8 cellular contexts compared by ENCODE assay signal in genomic region chr12:71438670-71439361, GRCh38. TPM values are rescaled to one million over a fixed set of nuclear protein-coding genes. Genes with fewer than 3 reads are reported as not detected.
DNase-seq lines count a peak whose midpoint lies in the region; ATAC-seq and TF ChIP-seq lines count a peak whose summit lies in the region.

No MANE protein-coding gene starts in this region.

- peaks cover 4 to 7% of the 10 kb centered on the region in 2 experiments for H3K9me3 ChIP-seq in CD4-positive, CD25-positive, alpha-beta regulatory T cell (ENCODE audit: control insufficient read depth in 2 of 2, low read length in 2 of 2)
- peaks cover 6% of the 10 kb centered on the region for H3K9me3 ChIP-seq in IMR-90 (ENCODE audit: control insufficient read depth, insufficient read depth, low read length)
- peaks cover 4% of the 10 kb centered on the region for H3K9me3 ChIP-seq in mammary epithelial cell (replicated peaks; ENCODE audit: insufficient read depth, low read length)
- peaks cover 27% of the 10 kb centered on the region for H3K9me3 ChIP-seq in mesodermal cell (ENCODE audit: control insufficient read depth, low read length)

- H3K27me3 Mint-ChIP-seq in CD4-positive, CD25-positive, alpha-beta regulatory T cell: peaks cover 69% of the 10 kb centered on the region

- H2AK5ac ChIP-seq in IMR-90 (ENCODE audit: low read depth, low read length): no peak overlapping the region

- TF ChIP-seq RAD21 in IMR-90 (IDR thresholded peaks at IDR 0.05; ENCODE audit: low read length): no peak

- TF ChIP-seq POLR2A in IMR-90 (IDR thresholded peaks at IDR 0.05; ENCODE audit: low read depth, low read length): no peak

- H3K79me2 ChIP-seq in mammary epithelial cell (ENCODE audit: insufficient read depth, low read length): no peaks in the 10 kb centered on the region

- H3K56ac ChIP-seq in IMR-90 (ENCODE audit: extremely low read depth, insufficient read depth, low read length): no peak overlapping the region

- DNase-seq in CD4-positive, CD25-positive, alpha-beta regulatory T cell: no peak
- DNase-seq in IMR-90 (no peak), mammary epithelial cell (no peak), GOT3 (lab: John Stamatoyannopoulos, UW) (no peak)

- intact Hi-C loops in IMR-90 (cut with micrococcal nuclease): no loop called here
- intact Hi-C loops in mammary epithelial cell (cut with micrococcal nuclease): loop anchor here (5.0 kb wide), 1 partner anchor 103 kb away; no protein-coding TSS in a partner anchor

- no peak overlapping the region for H3K27ac ChIP-seq in CD4-positive, CD25-positive, alpha-beta regulatory T cell (ENCODE audit: insufficient read depth, low read length, poor library complexity, severe bottlenecking)
- no peak overlapping the region for H3K27ac ChIP-seq in IMR-90 (ENCODE audit: insufficient read depth, low read length)
- no peak overlapping the region for H3K27ac ChIP-seq in mammary epithelial cell (ENCODE audit: insufficient read depth, low read depth, low read length)
- H3K27ac ChIP-seq in mesodermal cell (ENCODE audit: low read depth, low read length, severe bottlenecking): peak overlapping the region; percentile 25

- no TSS peak for BruUV-seq in IMR-90 (replicated peaks; lab: Mats Ljungman, UMichigan)
- no TSS peak for BruUV-seq in mammary epithelial cell (replicated peaks; lab: Mats Ljungman, UMichigan)

- no peak overlapping the region for H4K8ac ChIP-seq in IMR-90 (ENCODE audit: low read depth in 2 of 2, low read length in 2 of 2)

- peaks cover 24% of the 10 kb centered on the region for H3K4me1 ChIP-seq in CD4-positive, CD25-positive, alpha-beta regulatory T cell (ENCODE audit: control insufficient read depth, insufficient read depth, low read length, poor library complexity, severe bottlenecking)
- H3K4me1 ChIP-seq in IMR-90 (ENCODE audit: control insufficient read depth, insufficient read depth, low read length) (no peaks in the 10 kb centered on the region), mammary epithelial cell (ENCODE audit: insufficient read depth, low read length) (peaks cover 11% of the 10 kb centered on the region), mesodermal cell (ENCODE audit: control insufficient read depth, insufficient read depth, low read length, poor library complexity, severe bottlenecking) (peaks cover 12% of the 10 kb centered on the region)

- H3K9me3 Mint-ChIP-seq in CD4-positive, CD25-positive, alpha-beta regulatory T cell: peaks cover 0 to 29% (median 11%) of the 10 kb centered on the region in 7 donors

- 0% methylated on average over 5 of the region's 17 CpGs; no CpG with 5 or more reads in 1 of the 2 experiments for WGBS in IMR-90 (ENCODE audit: extremely low coverage in 2 of 2, insufficient read length in 1 of 2), 2 experiments
- WGBS in mammary epithelial cell (ENCODE audit: low coverage, missing lambda C conversion rate): 12% methylated on average over 17 of the region's 17 CpGs
- 0 to 4% methylated on average over 9 to 10 of the region's 17 CpGs for whole genome bisulfite sequencing in mesodermal cell (ENCODE audit: insufficient coverage in 2 of 2), 2 experiments

- H3K36me3 ChIP-seq in CD4-positive, CD25-positive, alpha-beta regulatory T cell (ENCODE audit: control insufficient read depth, insufficient read depth, low read length): no peaks in the 10 kb centered on the region
- no peaks in the 10 kb centered on the region for H3K36me3 ChIP-seq in IMR-90 (ENCODE audit: control insufficient read depth, insufficient read depth, low read length)
- H3K36me3 ChIP-seq in mammary epithelial cell (ENCODE audit: insufficient read depth, low read length): no peaks in the 10 kb centered on the region
- no peaks in the 10 kb centered on the region for H3K36me3 ChIP-seq in mesodermal cell (ENCODE audit: control insufficient read depth, insufficient read depth, low read length)

- no peak overlapping the region for H2BK15ac ChIP-seq in IMR-90 (ENCODE audit: low read depth, low read length)

- H4K5ac ChIP-seq in IMR-90 (ENCODE audit: low read depth, low read length): no peak overlapping the region

- H2BK20ac ChIP-seq in IMR-90 (ENCODE audit: low read depth, low read length): no peak overlapping the region

- H3K4me3 Mint-ChIP-seq in CD4-positive, CD25-positive, alpha-beta regulatory T cell: peak overlapping the region in 3 of 4 donors; percentile 7 to 78 (median 73)

- no peak for TF ChIP-seq CTCF in IMR-90 (conservative IDR thresholded peaks at IDR 0.05; ENCODE audit: low read depth, low read length)
- TF ChIP-seq CTCF in mammary epithelial cell (conservative IDR thresholded peaks at IDR 0.05 in 1 of 2, IDR thresholded peaks at IDR 0.05 in 1 of 2; ENCODE audit: extremely low read depth in 1 of 2, insufficient read depth in 1 of 2, low read depth in 1 of 2, low read length in 2 of 2): no peak

- CTCF ChIA-PET in IMR-90 (lab: Yijun Ruan, JAX) (interaction anchor here (1.0 kb wide), 1 partner anchor 20 kb away, joined by 3 read pairs; no protein-coding TSS in a partner anchor), mammary epithelial cell (lab: Charles Lee; ENCODE audit: low non-redundant PET) (interaction anchor here (0.5 kb wide), 1 partner anchor 408 kb away, joined by 3 read pairs; no protein-coding TSS in a partner anchor)

- H3K79me1 ChIP-seq in IMR-90 (ENCODE audit: low read depth in 1 of 2, low read length in 2 of 2): no peaks in the 10 kb centered on the region

- dilution Hi-C loops in IMR-90 (cut with HindIII; ENCODE audit: low sequenced_read_pairs, unreplicated experiment) (no loop called here), mammary epithelial cell (cut with HindIII; ENCODE audit: low sequenced_read_pairs) (no loop called here)

- H3K9ac ChIP-seq in IMR-90 (ENCODE audit: low read depth, low read length): no peak overlapping the region
- no peak overlapping the region for H3K9ac ChIP-seq in mammary epithelial cell (ENCODE audit: insufficient read depth, low read length)

- H4K20me1 ChIP-seq in IMR-90 (ENCODE audit: insufficient read depth, low read length): no peaks in the 10 kb centered on the region
- no peaks in the 10 kb centered on the region for H4K20me1 ChIP-seq in mammary epithelial cell (ENCODE audit: insufficient read depth, low read length)

- in situ Hi-C loops in IMR-90 (cut with MboI; ENCODE audit: low sequenced_read_pairs) (no loop called here), mammary epithelial cell (cut with MboI; ENCODE audit: low sequenced_read_pairs in 2 of 2) (no loop called here)

- no peak overlapping the region for H2AFZ ChIP-seq in IMR-90 (replicated peaks; ENCODE audit: low read length, poor library complexity)
- peak overlapping the region; percentile 58 for H2AFZ ChIP-seq in mammary epithelial cell (ENCODE audit: low read depth, low read length)

- no peak overlapping the region for H4K91ac ChIP-seq in IMR-90 (ENCODE audit: insufficient read depth, low read depth, low read length)

- H3K4ac ChIP-seq in IMR-90 (ENCODE audit: low read depth, low read length): no peak overlapping the region

- peak overlapping the region; percentile 32 for H3K4me3 ChIP-seq in CD4-positive, CD25-positive, alpha-beta regulatory T cell (ENCODE audit: low read depth, low read length)
- no peak overlapping the region; the same call in 1 of the 2 replicates for H3K4me3 ChIP-seq in IMR-90 (ENCODE audit: insufficient read depth, low read depth, low read length)
- H3K4me3 ChIP-seq in mammary epithelial cell (replicated peaks in 1 of 3; ENCODE audit: insufficient read depth in 1 of 3, low read depth in 2 of 3, low read length in 3 of 3): no peak overlapping the region
- peak overlapping the region; percentile 56 for H3K4me3 ChIP-seq in mesodermal cell (ENCODE audit: extremely low read depth, insufficient read depth, low read length, poor library complexity, severe bottlenecking)

- H2BK5ac ChIP-seq in IMR-90 (ENCODE audit: low read depth, low read length, poor library complexity, severe bottlenecking): no peak overlapping the region

- no peak for ATAC-seq in CD4-positive, CD25-positive, alpha-beta regulatory T cell (ENCODE audit: low read depth in 2 of 2)
- peak; percentile 55; the same call in 1 of the 2 replicates for ATAC-seq in IMR-90 (ENCODE audit: low read depth)
- ATAC-seq in HG03025 (IDR thresholded peaks at IDR 0.05; ENCODE audit: low FRiP score, unreplicated experiment): no peak
- no peak for ATAC-seq in GM18870 (IDR thresholded peaks at IDR 0.05; ENCODE audit: unreplicated experiment)
- no peak for ATAC-seq in GM18520 (IDR thresholded peaks at IDR 0.05; ENCODE audit: unreplicated experiment)

- no peaks in the 10 kb centered on the region for H3K9me1 ChIP-seq in IMR-90 (ENCODE audit: insufficient read depth, low read length)

- H3K4me2 ChIP-seq in IMR-90 (ENCODE audit: low read depth, low read length) (peak overlapping the region; percentile 74), mammary epithelial cell (ENCODE audit: insufficient read depth, low read depth, low read length) (peak overlapping the region; percentile 61)

- H2BK120ac ChIP-seq in IMR-90 (ENCODE audit: low read depth, low read length): no peak overlapping the region

- H2AK9ac ChIP-seq in IMR-90 (replicated peaks; ENCODE audit: low read depth, low read length, poor library complexity): no peak overlapping the region

- no peak overlapping the region for H3K23ac ChIP-seq in IMR-90 (ENCODE audit: low read depth, low read length)

- no peak overlapping the region for H3K18ac ChIP-seq in IMR-90 (ENCODE audit: low read depth, low read length)

- no peaks in the 10 kb centered on the region for H3K36me3 Mint-ChIP-seq in CD4-positive, CD25-positive, alpha-beta regulatory T cell

- no peak overlapping the region for H3K27ac Mint-ChIP-seq in CD4-positive, CD25-positive, alpha-beta regulatory T cell

- POLR2A ChIA-PET in IMR-90 (lab: Charles Lee; ENCODE audit: unreplicated experiment): no interaction called here

- no peak overlapping the region for H3K14ac ChIP-seq in IMR-90 (replicated peaks; ENCODE audit: low read depth, low read length)

- H3K27me3 ChIP-seq in CD4-positive, CD25-positive, alpha-beta regulatory T cell (ENCODE audit: control insufficient read depth, insufficient read depth, low read length): peaks cover 31% of the 10 kb centered on the region
- H3K27me3 ChIP-seq in IMR-90 (ENCODE audit: control insufficient read depth, insufficient read depth, low read length): peaks cover 39% of the 10 kb centered on the region
- H3K27me3 ChIP-seq in mammary epithelial cell (ENCODE audit: insufficient read depth, low read length): peaks cover 42% of the 10 kb centered on the region

- peaks cover 0 to 20% (median 9%) of the 10 kb centered on the region in 4 donors for H3K4me1 Mint-ChIP-seq in CD4-positive, CD25-positive, alpha-beta regulatory T cell

TF ChIP-seq in IMR-90, 13 proteins besides CTCF, POLR2A, EP300 and RAD21 (continues in another document):
- no peak for TF ChIP-seq NFE2L2 (IDR thresholded peaks at IDR 0.05; ENCODE audit: low read depth, low read length)

RNA-seq across cellular contexts. Expression of gene LGR5, which starts 0.8 kb away (rescaled TPM):
- total RNA-seq in CD4-positive, CD25-positive, alpha-beta regulatory T cell: not detected
- polyA plus RNA-seq in CD4-positive, CD25-positive, alpha-beta regulatory T cell: not detected
- not detected in 2 replicates for total RNA-seq in IMR-90 (2012; rRNA removed)
- not detected in 2 replicates for polyA plus RNA-seq in IMR-90 (2012; rRNA removed)
- not detected in 2 replicates for polyA plus RNA-seq in IMR-90 (2012; cell fraction: cytosol; rRNA removed)
- polyA plus RNA-seq in IMR-90 (2012; cell fraction: nucleus; rRNA removed; ENCODE audit: low replicate concordance): not detected in 2 replicates
- under 1 TPM in 1 of 2 donors, not detected in 1; 0.33 TPM for total RNA-seq in mammary epithelial cell
- polyA plus RNA-seq in mammary epithelial cell: not detected
- polyA minus RNA-seq in mammary epithelial cell: 4.9 TPM
- polyA plus RNA-seq in mesodermal cell (2013, experiment 1 of 2): 7.0 TPM
- 6.4 TPM for polyA plus RNA-seq in mesodermal cell (2013, experiment 2 of 2)

Comparison
In these comparisons a context has a peak if more than half of its experiments do, and no peak if none do; other contexts are left out.
1. H3K4me3 ChIP-seq: peak in CD4-positive, CD25-positive, alpha-beta regulatory T cell (single experiment) and mesodermal cell (single experiment); none in IMR-90 (single experiment) and mammary epithelial cell (0 of 3).